In genomic region chr3:157390713-157391515, GRCh38 we compare ENCODE assay signal across 26 cellular contexts. TPM values are rescaled to one million over a fixed set of nuclear protein-coding genes. Genes with fewer than 3 reads are reported as not detected.
"Had no signal": no experiment of that assay in that cellular context is flagged by ENCODE, and none has a peak within 500 bp of the region (broad histone marks: within the 10 kb centered on the region; RNA-seq: fewer than 3 reads in every experiment).

No MANE protein-coding gene starts in this region.

- H3K36me3 Mint-ChIP-seq: activated naive CD8-positive, alpha-beta T cell treated with anti-CD3 and anti-CD28 coated beads, Interleukin-2, amount 10 ng/mL, durations not matched to agents 7 days and 5 days; natural killer cell treated with Interleukin-12 subunit alpha and Interleukin-12 subunit beta and Interleukin-15 and Interleukin-18, amount 100 ng/mL, for 72 hours; stimulated activated effector memory CD8-positive, alpha-beta T cell treated with anti-CD3 and anti-CD28 coated beads, Interleukin-12 subunit alpha, Interleukin-12 subunit beta, amount 100 ng/mL, for 72 hours had no signal

- H3K4me3 ChIP-seq: cardiac muscle cell, left lung, pancreas, psoas muscle, right atrium auricular region, tibial artery had no signal

- H3K27ac ChIP-seq: cardiac muscle cell, left lung, neutrophil, pancreas, psoas muscle, right atrium auricular region, tibial artery had no signal

- H3K4me1 Mint-ChIP-seq: activated B cell treated with CpG ODN at 0.5 μM for 24 hours; activated CD4-positive, alpha-beta T cell treated with anti-CD3 and anti-CD28 coated beads for 36 hours; activated naive CD8-positive, alpha-beta T cell treated with anti-CD3 and anti-CD28 coated beads, Interleukin-2, amount 10 ng/mL, durations not matched to agents 7 days and 5 days; stimulated activated effector memory CD8-positive, alpha-beta T cell treated with anti-CD3 and anti-CD28 coated beads, Interleukin-12 subunit alpha, Interleukin-12 subunit beta, amount 100 ng/mL, for 72 hours; stimulated activated naive CD8-positive, alpha-beta T cell treated with anti-CD3 and anti-CD28 coated beads, Interleukin-15, amount 100 ng/mL, for 72 hours had no signal

- H3K27me3 Mint-ChIP-seq: activated B cell treated with CpG ODN at 0.5 μM for 24 hours; activated CD4-positive, alpha-beta T cell treated with anti-CD3 and anti-CD28 coated beads for 36 hours; activated naive CD8-positive, alpha-beta T cell treated with anti-CD3 and anti-CD28 coated beads, Interleukin-2, amount 10 ng/mL, durations not matched to agents 7 days and 5 days; dendritic cell treated with granulocyte-macrophage colony-stimulating factor and Interleukin-4, amounts not matched to agents 40 ng/mL and 50 ng/mL, for 4 days; stimulated activated naive CD8-positive, alpha-beta T cell treated with anti-CD3 and anti-CD28 coated beads, Interleukin-15, amount 100 ng/mL, for 72 hours had no signal

- H3K27me3 ChIP-seq: cardiac muscle cell, left lung, neutrophil, pancreas, right atrium auricular region, tibial artery had no signal

- H3K27ac Mint-ChIP-seq: activated B cell treated with CpG ODN at 0.5 μM for 24 hours; activated CD4-positive, alpha-beta T cell treated with anti-CD3 and anti-CD28 coated beads for 36 hours; activated naive CD4-positive, alpha-beta T cell treated with anti-CD3 and anti-CD28 coated beads for 36 hours; activated naive CD8-positive, alpha-beta T cell treated with anti-CD3 and anti-CD28 coated beads, Interleukin-2, amount 10 ng/mL, durations not matched to agents 7 days and 5 days; activated T-cell treated with anti-CD3 and anti-CD28 coated beads, Interleukin-2, amount 50 U/mL, for 72 hours; dendritic cell treated with granulocyte-macrophage colony-stimulating factor and Interleukin-4, amounts not matched to agents 40 ng/mL and 50 ng/mL, for 4 days; natural killer cell treated with Interleukin-12 subunit alpha and Interleukin-12 subunit beta and Interleukin-15 and Interleukin-18, amount 100 ng/mL, for 72 hours; stimulated activated effector memory CD8-positive, alpha-beta T cell treated with anti-CD3 and anti-CD28 coated beads, Interleukin-12 subunit alpha, Interleukin-12 subunit beta, amount 100 ng/mL, for 72 hours; stimulated activated naive CD8-positive, alpha-beta T cell treated with anti-CD3 and anti-CD28 coated beads, Interleukin-15, amount 100 ng/mL, for 72 hours had no signal

- DNase-seq: activated B cell treated with CpG ODN at 0.5 μM for 24 hours; activated CD4-positive, alpha-beta T cell treated with anti-CD3 and anti-CD28 coated beads for 36 hours; activated CD4-positive, alpha-beta T cell treated with anti-CD3 and anti-CD28 coated beads, Interleukin-2, amount 50 U/mL, for 4 hours; activated CD8-positive, alpha-beta memory T cell treated with anti-CD3 and anti-CD28 coated beads for 24 hours; activated effector memory CD4-positive, alpha-beta T cell treated with Interleukin-2 at 50 U/mL for 16 hours; activated naive CD4-positive, alpha-beta T cell treated with anti-CD3 and anti-CD28 coated beads for 36 hours; activated naive CD8-positive, alpha-beta T cell treated with anti-CD3 and anti-CD28 coated beads, Interleukin-2, amount 10 ng/mL, durations not matched to agents 7 days and 5 days; activated T-cell treated with anti-CD3 and anti-CD28 coated beads, Interleukin-2, amount 50 U/mL, for 72 hours; amygdala; effector CD4-positive, alpha-beta T cell; hippocampal formation; kidney glomerular epithelial cell; midbrain; psoas muscle; stimulated activated CD4-positive, alpha-beta T cell treated with anti-CD3 and anti-CD28 coated beads, Interleukin-1b, Interleukin-23, amount 100 ng/mL, for 48 hours; stimulated activated naive CD8-positive, alpha-beta T cell treated with anti-CD3 and anti-CD28 coated beads, Interleukin-15, amount 100 ng/mL, for 72 hours; T-helper 1 cell; tibial artery had no signal

- H3K36me3 ChIP-seq: cardiac muscle cell, left lung, neutrophil, pancreas, right atrium auricular region, tibial artery had no signal

- H3K9me3 ChIP-seq: left lung, neutrophil, pancreas, psoas muscle, right atrium auricular region, tibial artery had no signal

- H3K4me3 Mint-ChIP-seq: activated B cell treated with CpG ODN at 0.5 μM for 24 hours; activated CD4-positive, alpha-beta T cell treated with anti-CD3 and anti-CD28 coated beads for 36 hours; activated naive CD4-positive, alpha-beta T cell treated with anti-CD3 and anti-CD28 coated beads for 36 hours; activated naive CD8-positive, alpha-beta T cell treated with anti-CD3 and anti-CD28 coated beads, Interleukin-2, amount 10 ng/mL, durations not matched to agents 7 days and 5 days; activated T-cell treated with anti-CD3 and anti-CD28 coated beads, Interleukin-2, amount 50 U/mL, for 72 hours; dendritic cell treated with granulocyte-macrophage colony-stimulating factor and Interleukin-4, amounts not matched to agents 40 ng/mL and 50 ng/mL, for 4 days; natural killer cell treated with Interleukin-12 subunit alpha and Interleukin-12 subunit beta and Interleukin-15 and Interleukin-18, amount 100 ng/mL, for 72 hours; stimulated activated effector memory CD8-positive, alpha-beta T cell treated with anti-CD3 and anti-CD28 coated beads, Interleukin-12 subunit alpha, Interleukin-12 subunit beta, amount 100 ng/mL, for 72 hours; stimulated activated naive CD8-positive, alpha-beta T cell treated with anti-CD3 and anti-CD28 coated beads, Interleukin-15, amount 100 ng/mL, for 72 hours had no signal

- H3K4me1 ChIP-seq: left lung, psoas muscle, right atrium auricular region, tibial artery had no signal

RNA-seq across cellular contexts. Expression of gene PTX3, which starts 45.7 kb away (rescaled TPM):
- total RNA-seq: activated B cell treated with CpG ODN at 0.5 μM for 24 hours; activated naive CD4-positive, alpha-beta T cell treated with anti-CD3 and anti-CD28 coated beads for 36 hours; natural killer cell treated with Interleukin-12 subunit alpha and Interleukin-12 subunit beta and Interleukin-15 and Interleukin-18, amount 100 ng/mL, for 72 hours had no signal
